ENCODE assay signal across 21 cellular contexts in the genomic region with DNA sequence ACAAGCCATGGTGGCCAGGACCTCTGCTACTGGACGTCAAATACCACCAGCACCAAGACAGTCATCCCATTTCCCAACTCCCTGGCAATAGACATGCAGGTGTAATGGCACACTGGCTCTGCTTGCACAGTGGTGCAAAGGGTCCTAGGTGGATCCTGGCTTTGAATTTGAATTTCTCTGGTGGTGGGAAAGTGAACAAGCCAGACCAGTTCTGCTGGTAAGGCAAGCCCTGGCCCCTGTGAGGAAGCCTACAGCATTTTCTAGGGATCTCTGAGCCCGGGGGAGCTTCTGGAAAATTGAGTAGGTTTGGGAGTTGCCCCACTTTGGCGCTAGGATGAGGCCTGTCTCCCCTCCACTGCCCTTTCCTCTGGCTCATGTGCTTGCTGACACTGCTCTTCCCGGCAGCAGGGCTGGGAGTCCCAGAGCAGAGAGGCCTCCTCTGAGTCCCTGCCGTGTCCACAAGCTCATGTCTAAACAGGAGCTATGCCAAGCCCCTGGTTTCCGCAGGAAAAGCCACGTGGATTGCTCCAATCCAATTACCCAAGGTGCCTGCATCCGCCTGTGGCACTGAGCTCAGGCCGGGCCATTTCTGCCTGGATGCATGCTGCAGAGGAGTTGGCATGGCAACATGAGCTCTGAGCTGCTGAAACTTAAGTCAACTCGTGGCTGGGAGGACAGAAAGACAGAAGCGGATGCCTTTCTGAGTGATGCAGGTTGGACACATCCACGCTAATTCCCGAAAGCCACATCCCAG.
DNase-seq lines count a peak whose midpoint lies in the region; ATAC-seq and TF ChIP-seq lines count a peak whose summit lies in the region.
"Had no signal": no experiment of that assay in that cellular context is flagged by ENCODE, and none has a peak within 500 bp of the region (broad histone marks: within the 10 kb centered on the region; RNA-seq: fewer than 3 reads in every experiment).

No MANE protein-coding gene starts in this region.

- intact Hi-C loops in activated CD4-positive, alpha-beta T cell treated with anti-CD3 and anti-CD28 coated beads for 36 hours (cut with DNase I, micrococcal nuclease), result no loop called here

- H3K4me3 Mint-ChIP-seq in chondrocyte (ENCODE audit: unreplicated experiment), result no peak overlapping the region
- H3K4me3 Mint-ChIP-seq in activated CD4-positive, alpha-beta T cell treated with anti-CD3 and anti-CD28 coated beads for 36 hours, result no peak overlapping the region
- H3K4me3 Mint-ChIP-seq: activated CD8-positive, alpha-beta T cell treated with anti-CD3 and anti-CD28 coated beads, Interleukin-2, amount 10 ng/mL, durations not matched to agents 7 days and 5 days; HFFc6 had no signal

- peak overlapping the region; percentile 69; the same call in 1 of the 2 replicates for H3K4me2 ChIP-seq in KMS-11

- no peaks in the 10 kb centered on the region for H3K36me3 ChIP-seq in KMS-11 (ENCODE audit: insufficient read depth)
- H3K36me3 ChIP-seq: adrenal gland, esophagus squamous epithelium, vagina had no signal

- no peak overlapping the region; the same call in 1 of the 2 replicates for H2AFZ ChIP-seq in KMS-11 (ENCODE audit: low read depth)

- peak; percentile 67 for DNase-seq in Ammon's horn (ENCODE audit: low spot score)
- DNase-seq in chondrocyte (ENCODE audit: low spot score), result peak; percentile 60
- DNase-seq in midbrain (lab: John Stamatoyannopoulos, UW), result peak; percentile 28
- no peak for DNase-seq in stimulated activated CD4-positive, alpha-beta T cell treated with anti-CD3 and anti-CD28 coated beads, Interleukin-2, amount 100 ng/mL, for 24 hours
- no peak for DNase-seq in activated CD4-positive, alpha-beta T cell treated with anti-CD3 and anti-CD28 coated beads for 36 hours
- no peak for DNase-seq in HuH-7.5 (ENCODE audit: low spot score)
- DNase-seq: activated CD8-positive, alpha-beta T cell treated with anti-CD3 and anti-CD28 coated beads, Interleukin-2, amount 10 ng/mL, durations not matched to agents 7 days and 5 days; COR-L47; cortex of kidney; esophagus squamous epithelium; HFFc6; left cardiac atrium; NCI-H1105 treated with DMSO at 0.1 percent for 48 hours; NCI-H446 treated with DMSO at 0.1 percent for 48 hours; stimulated activated naive CD4-positive, alpha-beta T cell treated with Interleukin-2 at 50 U/mL for 16 hours had no signal

- no peaks in the 10 kb centered on the region for H3K4me1 Mint-ChIP-seq in chondrocyte (ENCODE audit: low read depth)
- H3K4me1 Mint-ChIP-seq in activated CD4-positive, alpha-beta T cell treated with anti-CD3 and anti-CD28 coated beads for 36 hours, result peaks cover 18% of the 10 kb centered on the region

- no peak overlapping the region for H3K9ac ChIP-seq in KMS-11

- no peak overlapping the region for H3K27ac Mint-ChIP-seq in chondrocyte (ENCODE audit: unreplicated experiment)
- no peak overlapping the region for H3K27ac Mint-ChIP-seq in activated CD4-positive, alpha-beta T cell treated with anti-CD3 and anti-CD28 coated beads for 36 hours
- H3K27ac Mint-ChIP-seq: activated CD8-positive, alpha-beta T cell treated with anti-CD3 and anti-CD28 coated beads, Interleukin-2, amount 10 ng/mL, durations not matched to agents 7 days and 5 days; activated T-helper 2 cell treated with anti-CD3 and anti-CD28 coated beads, Interferon-gamma antibody, Interleukin-2, Interleukin-4, amounts not matched to agents 10 μg/mL and 5 μg/mL and 100 μg/mL, durations not matched to agents 14 hours and 24 hours and 36 hours; HFFc6 had no signal

- POLR2A ChIA-PET in activated CD4-positive, alpha-beta T cell treated with anti-CD3 and anti-CD28 coated beads for 36 hours (lab: Charles Lee), result no interaction called here

- ATAC-seq in HG02970 (IDR thresholded peaks at IDR 0.05; ENCODE audit: low FRiP score, unreplicated experiment), result no peak
- no peak for ATAC-seq in activated CD4-positive, alpha-beta T cell treated with anti-CD3 and anti-CD28 coated beads for 36 hours
- ATAC-seq: activated CD8-positive, alpha-beta T cell treated with anti-CD3 and anti-CD28 coated beads, Interleukin-2, amount 10 ng/mL, durations not matched to agents 7 days and 5 days had no signal

- H4K20me1 ChIP-seq in KMS-11 (ENCODE audit: insufficient read depth), result no peaks in the 10 kb centered on the region

- peaks cover 82% of the 10 kb centered on the region for H3K4me1 ChIP-seq in KMS-11 (ENCODE audit: low read depth, poor library complexity, severe bottlenecking)
- H3K4me1 ChIP-seq: adrenal gland, vagina had no signal

- H3K9me3 Mint-ChIP-seq in chondrocyte (ENCODE audit: low read depth), result no peaks in the 10 kb centered on the region
- no peaks in the 10 kb centered on the region for H3K9me3 Mint-ChIP-seq in activated CD4-positive, alpha-beta T cell treated with anti-CD3 and anti-CD28 coated beads for 36 hours (ENCODE audit: low read depth)
- H3K9me3 Mint-ChIP-seq: activated T-helper 2 cell treated with anti-CD3 and anti-CD28 coated beads, Interferon-gamma antibody, Interleukin-2, Interleukin-4, amounts not matched to agents 10 μg/mL and 5 μg/mL and 100 μg/mL, durations not matched to agents 14 hours and 24 hours and 36 hours; HFFc6 had no signal

- no peaks in the 10 kb centered on the region for H3K79me2 ChIP-seq in KMS-11 (ENCODE audit: insufficient read depth, low read depth)

- CTCF ChIA-PET in activated CD4-positive, alpha-beta T cell treated with anti-CD3 and anti-CD28 coated beads for 36 hours (lab: Charles Lee), result interaction anchor here (0.7 to 1.3 kb wide), 2 partner anchors 12 to 30 kb away, joined by 3 read pairs; no protein-coding TSS in a partner anchor

- H3K4me3 ChIP-seq in KMS-11 (IDR thresholded peaks at IDR 0.05; ENCODE audit: insufficient read depth, low read depth, low read length), result no peak overlapping the region
- H3K4me3 ChIP-seq: adrenal gland, esophagus squamous epithelium, SK-N-MC, vagina had no signal

- peaks cover 5% of the 10 kb centered on the region for H3K27me3 Mint-ChIP-seq in chondrocyte (ENCODE audit: low read depth)
- H3K27me3 Mint-ChIP-seq in activated CD4-positive, alpha-beta T cell treated with anti-CD3 and anti-CD28 coated beads for 36 hours, result peaks cover 2% of the 10 kb centered on the region

- no peaks in the 10 kb centered on the region for H3K27me3 ChIP-seq in KMS-11 (ENCODE audit: insufficient read depth, low read depth)
- H3K27me3 ChIP-seq: adrenal gland, vagina had no signal

- H3K27ac ChIP-seq in KMS-11, result peak overlapping the region; percentile 94
- H3K27ac ChIP-seq: esophagus squamous epithelium, SK-N-MC, vagina had no signal

- TF ChIP-seq CTCF in KMS-11 (conservative IDR thresholded peaks at IDR 0.05; ENCODE audit: low read depth, low read length) (no peak), chondrocyte (IDR thresholded peaks at IDR 0.05) (no peak)

- H3K36me3 Mint-ChIP-seq in chondrocyte (ENCODE audit: low read depth), result no peaks in the 10 kb centered on the region
- no peaks in the 10 kb centered on the region for H3K36me3 Mint-ChIP-seq in activated CD4-positive, alpha-beta T cell treated with anti-CD3 and anti-CD28 coated beads for 36 hours (ENCODE audit: low read depth)

Comparison
In these comparisons a context has a peak if more than half of its experiments do, and no peak if none do; other contexts are left out.
1. DNase-seq: peak in Ammon's horn (single experiment), chondrocyte (single experiment) and midbrain (single experiment); none in stimulated activated CD4-positive, alpha-beta T cell treated with anti-CD3 and anti-CD28 coated beads, Interleukin-2, amount 100 ng/mL, for 24 hours (0 of 2), activated CD4-positive, alpha-beta T cell treated with anti-CD3 and anti-CD28 coated beads for 36 hours (single experiment) and HuH-7.5 (single experiment).